Comparison of ENCODE assay signal across 16 cellular contexts in the genomic region with DNA sequence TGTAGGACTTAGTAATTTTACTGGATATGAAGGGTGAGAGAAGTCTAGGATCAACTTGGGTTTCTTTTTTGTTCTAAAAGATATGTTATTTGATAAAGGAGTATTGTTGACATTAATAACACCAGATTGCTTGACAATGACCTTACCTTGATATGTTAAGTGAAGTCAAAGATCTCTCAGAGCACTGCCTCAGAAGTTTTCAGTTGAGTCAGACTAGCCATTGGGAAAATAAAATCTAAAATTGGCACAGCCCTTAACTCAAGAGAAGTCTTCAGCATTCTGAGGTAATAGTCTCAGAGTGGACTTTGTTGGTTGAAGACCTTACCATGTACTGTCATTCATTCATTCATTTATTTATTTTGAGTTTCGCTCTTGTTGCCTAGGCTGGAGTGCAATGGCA. TPM values are rescaled to one million over a fixed set of nuclear protein-coding genes. Genes with fewer than 3 reads are reported as not detected.
DNase-seq lines count a peak whose midpoint lies in the region; ATAC-seq and TF ChIP-seq lines count a peak whose summit lies in the region.
"Had no signal": no experiment of that assay in that cellular context is flagged by ENCODE, and none has a peak within 500 bp of the region (broad histone marks: within the 10 kb centered on the region; RNA-seq: fewer than 3 reads in every experiment).

No MANE protein-coding gene starts in this region.

- H3K9ac ChIP-seq in BLaER1: no peak overlapping the region
- no peak overlapping the region for H3K9ac ChIP-seq in BLaER1 treated with 17β-estradiol and CSF1 and Interleukin-3, amounts not matched to agents 10 nM and 100 nM

- POLR2A ChIA-PET in activated CD8-positive, alpha-beta T cell treated with anti-CD3 and anti-CD28 coated beads for 36 hours (lab: Charles Lee): interaction anchor here (1.1 kb wide), 1 partner anchor 21 kb away, joined by 3 read pairs; no protein-coding TSS in a partner anchor

- peak; percentile 27 for ATAC-seq in activated CD8-positive, alpha-beta T cell treated with anti-CD3 and anti-CD28 coated beads for 36 hours
- ATAC-seq in GM21723 (IDR thresholded peaks at IDR 0.05; ENCODE audit: unreplicated experiment): no peak

- H3K4me1 ChIP-seq in BLaER1 (peaks cover 17% of the 10 kb centered on the region), Peyer's patch (no peaks in the 10 kb centered on the region)
- peaks cover 0 to 18% (median 11%) of the 10 kb centered on the region in 10 experiments; a peak in 13 of 20 replicates for H3K4me1 ChIP-seq in BLaER1 treated with 17β-estradiol and CSF1 and Interleukin-3, amounts not matched to agents 10 nM and 100 nM

- peak overlapping the region; percentile 55 for H3K4me2 ChIP-seq in BLaER1
- peak overlapping the region in 6 of 11 experiments; percentile 15 to 48 (median 30); a peak in 10 of 22 replicates for H3K4me2 ChIP-seq in BLaER1 treated with 17β-estradiol and CSF1 and Interleukin-3, amounts not matched to agents 10 nM and 100 nM

- no peaks in the 10 kb centered on the region for H3K9me3 ChIP-seq in BLaER1
- no peaks in the 10 kb centered on the region for H3K9me3 ChIP-seq in BLaER1 treated with 17β-estradiol and CSF1 and Interleukin-3, amounts not matched to agents 10 nM and 100 nM (replicated peaks in 1 of 11)
- H3K9me3 ChIP-seq in Peyer's patch: no peaks in the 10 kb centered on the region

- H3K9me3 Mint-ChIP-seq in activated CD8-positive, alpha-beta T cell treated with anti-CD3 and anti-CD28 coated beads for 36 hours: no peaks in the 10 kb centered on the region
- H3K9me3 Mint-ChIP-seq: CD8-positive, alpha-beta memory T cell; IgD-negative memory B cell had no signal

- no peak overlapping the region for H3K4me3 Mint-ChIP-seq in activated CD8-positive, alpha-beta T cell treated with anti-CD3 and anti-CD28 coated beads for 36 hours
- H3K4me3 Mint-ChIP-seq: CD8-positive, alpha-beta memory T cell; IgD-negative memory B cell had no signal

- peaks cover 22% of the 10 kb centered on the region for H3K36me3 ChIP-seq in BLaER1
- peaks cover 6 to 87% (median 29%) of the 10 kb centered on the region in 11 experiments; a peak in 17 of 22 replicates for H3K36me3 ChIP-seq in BLaER1 treated with 17β-estradiol and CSF1 and Interleukin-3, amounts not matched to agents 10 nM and 100 nM
- no peaks in the 10 kb centered on the region for H3K36me3 ChIP-seq in H7 (replicated peaks; ENCODE audit: control insufficient read depth, insufficient read depth, low read length)
- H3K36me3 ChIP-seq in Peyer's patch: no peaks in the 10 kb centered on the region

- H3K36me3 Mint-ChIP-seq in activated CD8-positive, alpha-beta T cell treated with anti-CD3 and anti-CD28 coated beads for 36 hours (ENCODE audit: low read depth): peaks cover 13% of the 10 kb centered on the region

- intact Hi-C loops in activated CD8-positive, alpha-beta T cell treated with anti-CD3 and anti-CD28 coated beads for 36 hours (cut with micrococcal nuclease): no loop called here

- no peaks in the 10 kb centered on the region for H4K20me1 ChIP-seq in BLaER1
- H4K20me1 ChIP-seq in BLaER1 treated with 17β-estradiol and CSF1 and Interleukin-3, amounts not matched to agents 10 nM and 100 nM: 0 out of 22 replicates have a peak, but pooled peaks cover 0 to 3% (median 0%) of the 10 kb centered on the region in 11 experiments

- CTCF ChIA-PET in activated CD8-positive, alpha-beta T cell treated with anti-CD3 and anti-CD28 coated beads for 36 hours (lab: Charles Lee): no interaction called here

- no peak overlapping the region for H3K27ac ChIP-seq in BLaER1
- no peak overlapping the region; a peak in 1 of 22 replicates for H3K27ac ChIP-seq in BLaER1 treated with 17β-estradiol and CSF1 and Interleukin-3, amounts not matched to agents 10 nM and 100 nM
- peak overlapping the region; percentile 3 for H3K27ac ChIP-seq in epithelial cell of prostate
- H3K27ac ChIP-seq in Peyer's patch: no peak overlapping the region

- DNase-seq in activated CD8-positive, alpha-beta T cell treated with anti-CD3 and anti-CD28 coated beads for 36 hours: no peak
- DNase-seq in epithelial cell of prostate (ENCODE audit: low read depth, low spot score) (no peak), H7 (no peak), Peyer's patch (no peak)
- DNase-seq: CD8-positive, alpha-beta memory T cell; DMS79; HCEC 1CT; NCI-H1417; NCI-H187 treated with DMSO at 0.1 percent for 48 hours; NCI-H446; NCI-H69; SIG-M5 had no signal

- no peak overlapping the region for H3K4me3 ChIP-seq in BLaER1
- H3K4me3 ChIP-seq in BLaER1 treated with 17β-estradiol and CSF1 and Interleukin-3, amounts not matched to agents 10 nM and 100 nM: no peak overlapping the region
- no peak overlapping the region for H3K4me3 ChIP-seq in H7 (ENCODE audit: insufficient read depth, low read depth, low read length)
- H3K4me3 ChIP-seq in Peyer's patch: no peak overlapping the region

- peak overlapping the region; percentile 80 for H3K27ac Mint-ChIP-seq in activated CD8-positive, alpha-beta T cell treated with anti-CD3 and anti-CD28 coated beads for 36 hours
- H3K27ac Mint-ChIP-seq: IgD-negative memory B cell had no signal

- TF ChIP-seq CTCF in activated CD8-positive, alpha-beta T cell treated with anti-CD3 and anti-CD28 coated beads for 36 hours (IDR thresholded peaks at IDR 0.05): no peak
- TF ChIP-seq CTCF in Peyer's patch (IDR thresholded peaks at IDR 0.05): no peak

- no peak for TF ChIP-seq POLR2A in Peyer's patch (IDR thresholded peaks at IDR 0.05)

- no peaks in the 10 kb centered on the region for H3K27me3 Mint-ChIP-seq in activated CD8-positive, alpha-beta T cell treated with anti-CD3 and anti-CD28 coated beads for 36 hours
- H3K27me3 Mint-ChIP-seq: CD8-positive, alpha-beta memory T cell; IgD-negative memory B cell had no signal

- peaks cover 31% of the 10 kb centered on the region for H3K4me1 Mint-ChIP-seq in activated CD8-positive, alpha-beta T cell treated with anti-CD3 and anti-CD28 coated beads for 36 hours (ENCODE audit: low read depth)

- H3K27me3 ChIP-seq in BLaER1: no peaks in the 10 kb centered on the region
- H3K27me3 ChIP-seq in BLaER1 treated with 17β-estradiol and CSF1 and Interleukin-3, amounts not matched to agents 10 nM and 100 nM: no peaks in the 10 kb centered on the region
- H3K27me3 ChIP-seq in H7 (ENCODE audit: control insufficient read depth, insufficient read depth, low read length): no peaks in the 10 kb centered on the region
- H3K27me3 ChIP-seq in Peyer's patch: no peaks in the 10 kb centered on the region

RNA-seq across cellular contexts. Expression of gene ZNF609, which starts 22.4 kb away (rescaled TPM):
- total RNA-seq in activated CD8-positive, alpha-beta T cell treated with anti-CD3 and anti-CD28 coated beads for 36 hours: 10 to 100 TPM; 37.2 to 39.6 TPM
- total RNA-seq in H7 (2014; rRNA removed; shearing (Covaris generic)): 24.8 and 32.8 TPM in 2 replicates
- 10 to 100 TPM; 22.1 to 57.8 (median 36.0) TPM for total RNA-seq in Peyer's patch

RNA-seq across cellular contexts. Expression of gene TRIP4, which starts 50.3 kb away (rescaled TPM):
- 10 to 100 TPM; 15.9 to 17.3 TPM for total RNA-seq in activated CD8-positive, alpha-beta T cell treated with anti-CD3 and anti-CD28 coated beads for 36 hours
- total RNA-seq in H7 (2014; rRNA removed; shearing (Covaris generic)): 6.9 and 8.3 TPM in 2 replicates
- 10 to 100 TPM; 18.9 to 61.9 (median 19.9) TPM for total RNA-seq in Peyer's patch

RNA-seq across cellular contexts. Expression of gene PCLAF, which starts 56.7 kb away (rescaled TPM):
- 100 to 1,000 TPM; 109 to 135 TPM for total RNA-seq in activated CD8-positive, alpha-beta T cell treated with anti-CD3 and anti-CD28 coated beads for 36 hours
- 46.4 and 46.5 TPM in 2 replicates for total RNA-seq in H7 (2014; rRNA removed; shearing (Covaris generic))
- 1 to 10 TPM; 1.4 to 7.4 (median 4.5) TPM for total RNA-seq in Peyer's patch
